13 cellular contexts compared by ENCODE assay signal in the genomic region with DNA sequence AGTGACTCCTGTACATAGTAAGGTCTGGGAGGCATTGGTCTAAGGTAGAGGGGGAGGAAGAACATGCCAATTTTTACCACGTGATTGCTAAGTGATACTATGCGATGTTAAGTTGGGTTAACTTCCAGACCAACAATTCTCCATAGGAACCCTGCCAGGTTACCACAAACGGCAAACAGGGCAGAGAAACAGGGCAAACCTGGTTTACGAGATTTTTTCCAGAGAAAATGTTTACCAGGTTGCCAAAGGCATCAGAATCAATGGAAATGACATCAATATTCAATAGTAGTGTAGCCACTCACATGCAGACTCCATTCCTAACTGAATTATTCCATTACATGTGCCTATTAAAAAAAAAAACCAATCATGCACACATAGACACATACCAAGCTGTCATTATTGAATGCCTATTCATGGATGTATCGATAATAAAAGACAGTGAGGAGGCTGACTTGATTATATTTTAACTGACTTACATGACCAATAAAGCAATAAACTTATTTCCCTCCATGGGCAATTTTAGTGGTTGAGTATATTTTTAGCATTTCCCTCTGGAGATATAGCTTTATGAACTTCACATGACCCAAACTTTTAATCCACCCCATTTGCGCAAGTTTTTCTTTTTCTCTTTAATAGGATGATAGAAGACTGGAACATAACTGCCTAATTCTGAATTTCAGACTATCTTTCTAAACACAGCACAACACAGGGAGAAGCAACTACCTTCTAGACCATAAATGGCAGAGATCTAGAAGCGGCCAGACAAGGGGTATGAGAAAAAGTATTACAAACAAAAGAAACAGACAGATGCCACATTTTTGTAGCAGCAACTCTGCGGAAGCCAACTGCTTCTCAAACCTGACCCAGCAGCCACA. TPM values are rescaled to one million over a fixed set of nuclear protein-coding genes. Genes with fewer than 3 reads are reported as not detected.
DNase-seq lines count a peak whose midpoint lies in the region; ATAC-seq, FAIRE-seq and TF ChIP-seq lines count a peak whose summit lies in the region.
"Had no signal": no experiment of that assay in that cellular context is flagged by ENCODE, and none has a peak within 500 bp of the region (broad histone marks: within the 10 kb centered on the region; RNA-seq: fewer than 3 reads in every experiment).

No MANE protein-coding gene starts in this region.

- WGBS in hepatocyte (ENCODE audit: low lambda C conversion rate, missing lambda C conversion rate): 82% methylated on average over 8 of the region's 8 CpGs
- 91% methylated on average over 8 of the region's 8 CpGs for WGBS in HepG2 (ENCODE audit: low lambda C conversion rate)

- H3K36me3 ChIP-seq in hepatocyte (replicated peaks; ENCODE audit: insufficient read depth, low read depth): no peaks in the 10 kb centered on the region
- no peaks in the 10 kb centered on the region for H3K36me3 ChIP-seq in tibial artery
- H3K36me3 ChIP-seq in HepG2 (replicated peaks in 1 of 2; ENCODE audit: control insufficient read depth in 1 of 2, insufficient read depth in 2 of 2, low read length in 2 of 2): no peaks in the 10 kb centered on the region

- CTCF ChIA-PET in HepG2 (lab: Yijun Ruan, JAX; ENCODE audit: low intra/inter-chr PET ratio, low total read pairs): no interaction called here
- CTCF ChIA-PET in CD4-positive, alpha-beta T cell (lab: Charles Lee): no interaction called here

- H4K20me1 ChIP-seq in hepatocyte (ENCODE audit: insufficient read depth, poor library complexity, severe bottlenecking) (no peaks in the 10 kb centered on the region), HepG2 (ENCODE audit: insufficient read depth, low read length) (no peaks in the 10 kb centered on the region)

- no peak for ATAC-seq in HepG2
- ATAC-seq in CD4-positive, alpha-beta T cell (ENCODE audit: poor library complexity): no peak
- ATAC-seq: left ventricle myocardium superior had no signal

- TF ChIP-seq POLR2A in HepG2 (IDR thresholded peaks at IDR 0.05; ENCODE audit: insufficient read depth in 1 of 2, low read depth in 2 of 2, low read length in 2 of 2): no peak

- H3K9me3 ChIP-seq in hepatocyte (ENCODE audit: low read depth) (no peaks in the 10 kb centered on the region), tibial artery (no peaks in the 10 kb centered on the region), HepG2 (ENCODE audit: low read length) (no peaks in the 10 kb centered on the region)
- H3K9me3 ChIP-seq in CD4-positive, alpha-beta T cell (ENCODE audit: control insufficient read depth, low read length): no peaks in the 10 kb centered on the region

- H3K27me3 Mint-ChIP-seq in CD4-positive, alpha-beta T cell: no peaks in the 10 kb centered on the region

- H2AFZ ChIP-seq in hepatocyte: no peak overlapping the region
- no peak overlapping the region for H2AFZ ChIP-seq in HepG2 (ENCODE audit: low read length)

- TF ChIP-seq CTCF in astrocyte of the cerebellum (IDR thresholded peaks at IDR 0.05; ENCODE audit: low read depth, low read length, missing control alignments) (no peak), hepatocyte (IDR thresholded peaks at IDR 0.05; ENCODE audit: poor library complexity) (no peak), tibial artery (IDR thresholded peaks at IDR 0.05) (no peak), HepG2 (CRISPR knock-in tag; IDR thresholded peaks at IDR 0.05) (no peak)
- TF ChIP-seq CTCF in CD4-positive, alpha-beta T cell (IDR thresholded peaks at IDR 0.05): no peak

- no peaks in the 10 kb centered on the region for H3K9me2 ChIP-seq in hepatocyte (replicated peaks; ENCODE audit: insufficient read depth)

- no peak overlapping the region for H3K27ac Mint-ChIP-seq in CD4-positive, alpha-beta T cell

- H3K27ac ChIP-seq in hepatocyte: peak overlapping the region; percentile 71
- peak overlapping the region; percentile 23 to 62 for H3K27ac ChIP-seq in tibial artery
- no peak overlapping the region for H3K27ac ChIP-seq in HepG2 (ENCODE audit: extremely low read length, insufficient read depth, low read length)
- no peak overlapping the region for H3K27ac ChIP-seq in CD4-positive, alpha-beta T cell (ENCODE audit: low read depth, low read length)
- H3K27ac ChIP-seq: SK-N-MC had no signal

- POLR2A ChIA-PET in HepG2 (lab: Yijun Ruan, JAX): no interaction called here
- POLR2A ChIA-PET in CD4-positive, alpha-beta T cell (lab: Charles Lee): no interaction called here

- no peaks in the 10 kb centered on the region for H3K4me1 Mint-ChIP-seq in CD4-positive, alpha-beta T cell (ENCODE audit: low read depth)

- DNase-seq in MV-4-11 (lab: John Stamatoyannopoulos, UW) (peak; percentile 82), astrocyte of the cerebellum (ENCODE audit: low read depth) (no peak), hepatocyte (ENCODE audit: low spot score) (no peak), tibial artery (no peak), HepG2 (ENCODE audit: low spot score) (no peak)
- DNase-seq in CD4-positive, alpha-beta T cell: no peak
- no peak for DNase-seq in activated CD8-positive, alpha-beta memory T cell treated with anti-CD3 and anti-CD28 coated beads, Interleukin-2, amount 50 U/mL, for 48 hours
- DNase-seq: activated effector memory CD4-positive, alpha-beta T cell treated with anti-CD3 and anti-CD28 coated beads, Interleukin-2, amount 50 U/mL, for 16 hours; left ventricle myocardium superior; posterior cingulate gyrus; substantia nigra had no signal

- peak overlapping the region; percentile 21 for H3K4me3 ChIP-seq in astrocyte of the cerebellum (ENCODE audit: low read depth, low read length)
- H3K4me3 ChIP-seq in hepatocyte: no peak overlapping the region
- peak overlapping the region; percentile 11 to 14 for H3K4me3 ChIP-seq in tibial artery
- H3K4me3 ChIP-seq in HepG2 (replicated peaks in 1 of 3; ENCODE audit: insufficient read depth in 1 of 3, low read depth in 2 of 3, low read length in 3 of 3): no peak overlapping the region
- H3K4me3 ChIP-seq: coronary artery, SK-N-MC had no signal

- H3K79me2 ChIP-seq in hepatocyte: no peaks in the 10 kb centered on the region
- no peaks in the 10 kb centered on the region for H3K79me2 ChIP-seq in HepG2 (ENCODE audit: insufficient read depth, low read length)

- H3K9me3 Mint-ChIP-seq in CD4-positive, alpha-beta T cell: no peaks in the 10 kb centered on the region

- FAIRE-seq in HepG2 (lab: Jason Lieb, UNC): no peak

- H3K27me3 ChIP-seq in hepatocyte (no peaks in the 10 kb centered on the region), tibial artery (no peaks in the 10 kb centered on the region), HepG2 (ENCODE audit: control insufficient read depth in 1 of 2, insufficient read depth in 2 of 2, low read length in 2 of 2) (no peaks in the 10 kb centered on the region)
- no peaks in the 10 kb centered on the region for H3K27me3 ChIP-seq in CD4-positive, alpha-beta T cell (ENCODE audit: control insufficient read depth, insufficient read depth, low read length)

- H3K9ac ChIP-seq in HepG2 (ENCODE audit: insufficient read depth, low read depth, low read length): no peak overlapping the region

- no peak overlapping the region for H3K4me3 Mint-ChIP-seq in CD4-positive, alpha-beta T cell

- in situ Hi-C loops in astrocyte of the cerebellum (cut with HindIII; ENCODE audit: low sequenced_read_pairs) (no loop called here), HepG2 (cut with HindIII; ENCODE audit: extremely low pct_ligation_motif_present, low pct_unique_long_range_greater_than_20kb) (no loop called here)

- peak overlapping the region; percentile 53 for H3K4me2 ChIP-seq in hepatocyte
- no peak overlapping the region for H3K4me2 ChIP-seq in HepG2 (ENCODE audit: low read depth, low read length)

- TF ChIP-seq EP300 in HepG2 (IDR thresholded peaks at IDR 0.05; ENCODE audit: low read depth in 2 of 2, low read length in 2 of 2) (no peak), HepG2 (CRISPR knock-in tag; IDR thresholded peaks at IDR 0.05; ENCODE audit: borderline replicate concordance) (no peak)

- H3K36me3 Mint-ChIP-seq in CD4-positive, alpha-beta T cell (ENCODE audit: low read depth): peaks cover 8% of the 10 kb centered on the region

- peaks cover 6% of the 10 kb centered on the region for H3K4me1 ChIP-seq in hepatocyte (ENCODE audit: insufficient read depth)
- H3K4me1 ChIP-seq in tibial artery: peaks cover 0 to 34% (median 17%) of the 10 kb centered on the region in 4 donors
- no peaks in the 10 kb centered on the region for H3K4me1 ChIP-seq in HepG2 (ENCODE audit: insufficient read depth, low read length)

- BruUV-seq in HepG2 (replicated peaks; lab: Mats Ljungman, UMichigan): no TSS peak

- intact Hi-C loops in tibial artery (cut with DNase I; ENCODE audit: low total_unique reads): no loop called here
- intact Hi-C loops in HepG2 (cut with micrococcal nuclease; ENCODE audit: unreplicated experiment): no loop called here
- intact Hi-C loops in CD4-positive, alpha-beta T cell (cut with DNase I, micrococcal nuclease): no loop called here

- TF ChIP-seq RAD21 in HepG2 (CRISPR knock-in tag; IDR thresholded peaks at IDR 0.05): no peak

TF ChIP-seq in HepG2, 621 proteins besides CTCF, POLR2A, EP300 and RAD21 (continues in another document):
- TF ChIP-seq ZNF382 (CRISPR knock-in tag; IDR thresholded peaks at IDR 0.05; ENCODE audit: borderline replicate concordance): no peak

RNA-seq across cellular contexts. Expression of a gene that starts 40.6 kb away (rescaled TPM):
- total RNA-seq in hepatocyte (0.32 and 1.1 TPM in 2 replicates), HepG2 (2016; rRNA removed; fragmentation: Illumina TruSeq; extraction: Trizol) (0.35 TPM in 1 of 2 replicates, not detected in the other)
- polyA plus RNA-seq in hepatocyte (0.48 and 1.3 TPM in 2 replicates), HepG2 (2011; rRNA removed) (not detected in 2 replicates)
- not detected in 2 replicates for total RNA-seq in HepG2 (2016; cell fraction: cytosol; rRNA removed; fragmentation: Illumina TruSeq; extraction: Trizol; ENCODE audit: low read depth)
- 0.22 TPM in 1 of 2 replicates, not detected in the other for total RNA-seq in HepG2 (2016; cell fraction: insoluble cytoplasmic fraction; rRNA removed; fragmentation: Illumina TruSeq; extraction: Trizol)
- total RNA-seq in HepG2 (2016; cell fraction: membrane; rRNA removed; fragmentation: Illumina TruSeq; extraction: Trizol): not detected in 2 replicates
- total RNA-seq in HepG2 (2016; cell fraction: nucleus; rRNA removed; fragmentation: Illumina TruSeq; extraction: Trizol): 0.50 and 0.84 TPM in 2 replicates
- not detected in 2 replicates for polyA plus RNA-seq in HepG2 (2011; cell fraction: cytosol; rRNA removed)
- polyA plus RNA-seq in HepG2 (2011; cell fraction: nucleus; rRNA removed): 0.16 and 0.17 TPM in 2 replicates
- not detected in 2 replicates for polyA plus RNA-seq in HepG2 (2012)
- polyA plus RNA-seq in HepG2 (2016; cell fraction: cytosol; fragmentation: Illumina TruSeq; extraction: Trizol; ENCODE audit: low read depth): not detected in 2 replicates
- not detected in 2 replicates for polyA plus RNA-seq in HepG2 (2016; cell fraction: insoluble cytoplasmic fraction; fragmentation: Illumina TruSeq; extraction: Trizol; ENCODE audit: low read depth)
- not detected in 2 replicates for polyA plus RNA-seq in HepG2 (2016; cell fraction: membrane; fragmentation: Illumina TruSeq; extraction: Trizol; ENCODE audit: low read depth)
- not detected in 2 replicates for polyA plus RNA-seq in HepG2 (2016; cell fraction: nucleus; fragmentation: Illumina TruSeq; extraction: Trizol; ENCODE audit: insufficient read depth, low read depth)
- not detected in 2 replicates for polyA minus RNA-seq in HepG2 (2011; rRNA and poly(A)+ RNA removed; ENCODE audit: low replicate concordance)
- polyA minus RNA-seq in HepG2 (2011; cell fraction: cytosol; rRNA and poly(A)+ RNA removed): not detected in 2 replicates
- polyA minus RNA-seq in HepG2 (2011; cell fraction: nucleus; rRNA and poly(A)+ RNA removed): 1.1 and 1.4 TPM in 2 replicates
- total RNA-seq in CD4-positive, alpha-beta T cell: not detected

Comparison
In these comparisons a context has a peak if more than half of its experiments do, and no peak if none do; other contexts are left out.
1. H3K4me3 ChIP-seq: peak in astrocyte of the cerebellum (single experiment) and tibial artery (2 of 2); none in hepatocyte (single experiment) and HepG2 (0 of 3).
2. H3K27ac ChIP-seq: peak in hepatocyte (single experiment) and tibial artery (2 of 2); none in HepG2 (single experiment) and CD4-positive, alpha-beta T cell (single experiment).